22 cellular contexts compared by ENCODE assay signal in genomic region chr9:108441251-108441650, GRCh38.
"Had no signal": no experiment of that assay in that cellular context is flagged by ENCODE, and none has a peak within 500 bp of the region (broad histone marks: within the 10 kb centered on the region; RNA-seq: fewer than 3 reads in every experiment).

No MANE protein-coding gene starts in this region.

- H3K4me3 ChIP-seq: MG63, Peyer's patch, SJSA1 had no signal

- H3K9me3 ChIP-seq: MG63, Peyer's patch, SJSA1 had no signal

- ATAC-seq: activated CD8-positive, alpha-beta memory T cell treated with anti-CD3 and anti-CD28 coated beads, Interleukin-2, amount 10 ng/mL, durations not matched to agents 7 days and 5 days; WTC11 had no signal

- H3K9me3 Mint-ChIP-seq: activated CD4-positive, alpha-beta T cell treated with anti-CD3 and anti-CD28 coated beads, Interleukin-2, amount 10 ng/mL, durations not matched to agents 24 days and 14 days; activated naive CD4-positive, alpha-beta T cell treated with anti-CD3 and anti-CD28 coated beads, Interleukin-2, amount 50 U/mL, for 24 hours; WTC11 had no signal

- H3K27me3 ChIP-seq: brain microvascular endothelial cell, MG63, Peyer's patch, SJSA1 had no signal

- DNase-seq: activated CD4-positive, alpha-beta T cell treated with anti-CD3 and anti-CD28 coated beads, Interleukin-2, amount 10 ng/mL, durations not matched to agents 24 days and 14 days; activated CD4-positive, alpha-beta T cell treated with anti-CD3 and anti-CD28 coated beads, Interleukin-2, amount 50 U/mL, for 48 hours; activated CD4-positive, CD25-positive, alpha-beta regulatory T cell treated with anti-CD3 and anti-CD28 coated beads, Interleukin-2, amount 50 U/mL, for 72 hours; activated CD8-positive, alpha-beta memory T cell treated with anti-CD3 and anti-CD28 coated beads, Interleukin-2, amount 10 ng/mL, durations not matched to agents 7 days and 5 days; activated effector memory CD4-positive, alpha-beta T cell treated with Interleukin-2 at 50 U/mL for 16 hours; activated naive CD4-positive, alpha-beta T cell; activated T-cell treated with anti-CD3 and anti-CD28 coated beads, Interleukin-2, amount 50 U/mL, for 24 hours; amniotic stem cell; brain microvascular endothelial cell; MG63; NCI-H1092 treated with DMSO at 0.1 percent for 48 hours; NCI-H1436; NCI-H1694 treated with DMSO at 0.1 percent for 48 hours; NCI-H510A treated with DMSO at 0.1 percent for 48 hours; Peyer's patch; SHP77 had no signal

- H3K4me1 Mint-ChIP-seq: activated CD4-positive, alpha-beta T cell treated with anti-CD3 and anti-CD28 coated beads, Interleukin-2, amount 10 ng/mL, durations not matched to agents 24 days and 14 days; activated CD8-positive, alpha-beta memory T cell treated with anti-CD3 and anti-CD28 coated beads, Interleukin-2, amount 10 ng/mL, durations not matched to agents 7 days and 5 days; activated naive CD4-positive, alpha-beta T cell treated with anti-CD3 and anti-CD28 coated beads, Interleukin-2, amount 50 U/mL, for 24 hours had no signal

- H3K4me3 Mint-ChIP-seq: activated CD4-positive, alpha-beta T cell treated with anti-CD3 and anti-CD28 coated beads, Interleukin-2, amount 10 ng/mL, durations not matched to agents 24 days and 14 days; activated CD8-positive, alpha-beta memory T cell treated with anti-CD3 and anti-CD28 coated beads, Interleukin-2, amount 10 ng/mL, durations not matched to agents 7 days and 5 days; activated naive CD4-positive, alpha-beta T cell treated with anti-CD3 and anti-CD28 coated beads, Interleukin-2, amount 50 U/mL, for 24 hours; activated T-cell treated with anti-CD3 and anti-CD28 coated beads, Interleukin-2, amount 50 U/mL, for 24 hours; activated T-helper 1 cell treated with anti-CD3 and anti-CD28 coated beads, Interleukin-12 subunit alpha, Interleukin-12 subunit beta, Interleukin-2, Interleukin-4 antibody, amounts not matched to agents 30 ng/mL and 10 ng/mL and 1 ng/mL, durations not matched to agents 14 hours and 24 hours and 36 hours; T-helper 1 cell treated with Interleukin-12 subunit alpha and Interleukin-12 subunit beta and Interleukin-4 antibody, amounts not matched to agents 30 μg/mL and 1 μg/mL, for 36 hours; WTC11 had no signal

- H3K27ac ChIP-seq: brain microvascular endothelial cell, Peyer's patch, RWPE1, SJSA1 had no signal

- H3K27me3 Mint-ChIP-seq: activated CD4-positive, alpha-beta T cell treated with anti-CD3 and anti-CD28 coated beads, Interleukin-2, amount 10 ng/mL, durations not matched to agents 24 days and 14 days; activated CD8-positive, alpha-beta memory T cell treated with anti-CD3 and anti-CD28 coated beads, Interleukin-2, amount 10 ng/mL, durations not matched to agents 7 days and 5 days; activated naive CD4-positive, alpha-beta T cell treated with anti-CD3 and anti-CD28 coated beads, Interleukin-2, amount 50 U/mL, for 24 hours; activated T-cell treated with anti-CD3 and anti-CD28 coated beads, Interleukin-2, amount 50 U/mL, for 24 hours had no signal

- H3K36me3 Mint-ChIP-seq: activated CD8-positive, alpha-beta memory T cell treated with anti-CD3 and anti-CD28 coated beads, Interleukin-2, amount 10 ng/mL, durations not matched to agents 7 days and 5 days; activated naive CD4-positive, alpha-beta T cell treated with anti-CD3 and anti-CD28 coated beads, Interleukin-2, amount 50 U/mL, for 24 hours; WTC11 had no signal

- H3K27ac Mint-ChIP-seq: activated CD4-positive, alpha-beta T cell treated with anti-CD3 and anti-CD28 coated beads, Interleukin-2, amount 10 ng/mL, durations not matched to agents 24 days and 14 days; activated CD8-positive, alpha-beta memory T cell treated with anti-CD3 and anti-CD28 coated beads, Interleukin-2, amount 10 ng/mL, durations not matched to agents 7 days and 5 days; activated naive CD4-positive, alpha-beta T cell treated with anti-CD3 and anti-CD28 coated beads, Interleukin-2, amount 50 U/mL, for 24 hours; activated T-cell treated with anti-CD3 and anti-CD28 coated beads, Interleukin-2, amount 50 U/mL, for 24 hours; activated T-helper 1 cell treated with anti-CD3 and anti-CD28 coated beads, Interleukin-12 subunit alpha, Interleukin-12 subunit beta, Interleukin-2, Interleukin-4 antibody, amounts not matched to agents 30 ng/mL and 10 ng/mL and 1 ng/mL, durations not matched to agents 14 hours and 24 hours and 36 hours; T-helper 1 cell treated with Interleukin-12 subunit alpha and Interleukin-12 subunit beta and Interleukin-4 antibody, amounts not matched to agents 30 μg/mL and 1 μg/mL, for 36 hours; WTC11 had no signal

- H3K36me3 ChIP-seq: brain microvascular endothelial cell, MG63, Peyer's patch, SJSA1 had no signal
